In genomic region chr6:32195902-32196681, GRCh38 we compare ENCODE assay signal across 8 cellular contexts. TPM values are rescaled to one million over a fixed set of nuclear protein-coding genes. Genes with fewer than 3 reads are reported as not detected.
DNase-seq lines count a peak whose midpoint lies in the region; ATAC-seq and TF ChIP-seq lines count a peak whose summit lies in the region.

No MANE protein-coding gene starts in this region.

- POLR2A ChIA-PET in CD8-positive, alpha-beta T cell (lab: Charles Lee): interaction anchor here (0.6 to 1.5 kb wide), 20 partner anchors 9 to 1148 kb away, joined by 3 to 19 read pairs (median 3); partner anchors contain the start of genes ATF6B, FKBPL, LSM2 and TAP2

- H3K27ac Mint-ChIP-seq in CD8-positive, alpha-beta T cell: peak overlapping the region; percentile 95

- H3K27ac ChIP-seq in CD8-positive, alpha-beta T cell (ENCODE audit: low read depth, low read length): peak overlapping the region; percentile 94

- H3K27me3 Mint-ChIP-seq in CD8-positive, alpha-beta T cell (ENCODE audit: low read depth): no peaks in the 10 kb centered on the region

- CTCF ChIA-PET in CD8-positive, alpha-beta T cell (lab: Charles Lee): interaction anchor here (0.7 to 2.5 kb wide), 16 partner anchors 9 to 1128 kb away, joined by 3 to 14 read pairs (median 4); partner anchors contain the start of genes AGPAT1, ATF6B, FKBPL and PRRT1

- H3K27me3 ChIP-seq in CD8-positive, alpha-beta T cell (ENCODE audit: insufficient read depth, low read length): no peaks in the 10 kb centered on the region

- H3K4me1 ChIP-seq in CD8-positive, alpha-beta T cell (ENCODE audit: insufficient read depth, low read length): peaks cover 33% of the 10 kb centered on the region

- no peaks in the 10 kb centered on the region for H3K36me3 ChIP-seq in CD8-positive, alpha-beta T cell (ENCODE audit: insufficient read depth, low read length)

- peak overlapping the region; percentile 85 for H3K4me3 ChIP-seq in CD8-positive, alpha-beta T cell (ENCODE audit: low read depth, low read length)

- peak; percentile 77 for ATAC-seq in CD8-positive, alpha-beta T cell
- ATAC-seq in GM19351 (IDR thresholded peaks at IDR 0.05; ENCODE audit: unreplicated experiment): peak; percentile 74
- peak; percentile 53 for ATAC-seq in HG03469 (IDR thresholded peaks at IDR 0.05; ENCODE audit: unreplicated experiment)
- peak; percentile 16 for ATAC-seq in esophagus mucosa
- ATAC-seq in stimulated activated naive CD8-positive, alpha-beta T cell treated with anti-CD3 and anti-CD28 coated beads, Interleukin-15, Interleukin-2, amounts not matched to agents 100 U/mL and 50 U/mL, for 24 hours: peak; percentile 92

- H3K4me1 Mint-ChIP-seq in CD8-positive, alpha-beta T cell (ENCODE audit: low read depth): peaks cover 35% of the 10 kb centered on the region

- no peak for TF ChIP-seq CTCF in CD8-positive, alpha-beta T cell (IDR thresholded peaks at IDR 0.05)

- DNase-seq in CD8-positive, alpha-beta T cell: peak in 6 of 7 experiments; percentile 43 to 76 (median 62)
- peak; percentile 89 for DNase-seq in NCI-H82 (lab: John Stamatoyannopoulos, UW)
- peak; percentile 89 for DNase-seq in activated CD8-positive, alpha-beta memory T cell treated with anti-CD3 and anti-CD28 coated beads, Interleukin-2, amount 50 U/mL, for 48 hours
- peak; percentile 87 for DNase-seq in mucosa of gallbladder (ENCODE audit: low spot score)
- DNase-seq in stimulated activated naive CD8-positive, alpha-beta T cell treated with anti-CD3 and anti-CD28 coated beads, Interleukin-15, Interleukin-2, amounts not matched to agents 100 U/mL and 50 U/mL, for 24 hours: peak; percentile 86

- intact Hi-C loops in CD8-positive, alpha-beta T cell (cut with DNase I, micrococcal nuclease): loop anchor here (1.0 to 10.0 kb wide), 16 partner anchors 18 to 1219 kb away; partner anchors contain the start of genes CUTA (in 2 of the 2), NELFE (in 2 of the 2), PHF1 (in 2 of the 2) and PPT2 (in 2 of the 2)

- H3K4me3 Mint-ChIP-seq in CD8-positive, alpha-beta T cell: peak overlapping the region; percentile 90

- no peaks in the 10 kb centered on the region for H3K9me3 Mint-ChIP-seq in CD8-positive, alpha-beta T cell

- H3K36me3 Mint-ChIP-seq in CD8-positive, alpha-beta T cell: peaks cover 23% of the 10 kb centered on the region

- no peaks in the 10 kb centered on the region for H3K9me3 ChIP-seq in CD8-positive, alpha-beta T cell (ENCODE audit: low read length)

RNA-seq across cellular contexts. Expression of gene GPSM3, which starts 3.6 kb away (rescaled TPM):
- total RNA-seq in CD8-positive, alpha-beta T cell: 100 to 1,000 TPM; 154 to 156 TPM
- 2.2 TPM for total RNA-seq in esophagus mucosa
- total RNA-seq in mucosa of gallbladder: 19.6 TPM

RNA-seq across cellular contexts. Expression of gene PBX2, which starts 6.1 kb away (rescaled TPM):
- total RNA-seq in CD8-positive, alpha-beta T cell: 10 to 100 TPM; 53.3 to 54.4 TPM
- total RNA-seq in esophagus mucosa: 34.7 TPM
- 95.0 TPM for total RNA-seq in mucosa of gallbladder

RNA-seq across cellular contexts. Expression of gene AGER, which starts 12.0 kb away (rescaled TPM):
- 10 to 100 TPM; 11.9 to 12.5 TPM for total RNA-seq in CD8-positive, alpha-beta T cell
- total RNA-seq in esophagus mucosa: 2.7 TPM
- 11.8 TPM for total RNA-seq in mucosa of gallbladder

RNA-seq across cellular contexts. Expression of gene RNF5, which starts 17.9 kb away (rescaled TPM):
- total RNA-seq in CD8-positive, alpha-beta T cell: 10 to 100 TPM in 1 of 2 experiments, 1 to 10 TPM in 1; 10.0 to 11.5 TPM
- total RNA-seq in esophagus mucosa (30.4 TPM), mucosa of gallbladder (93.1 TPM)

RNA-seq across cellular contexts. Expression of gene AGPAT1, which starts 20.2 kb away (rescaled TPM):
- total RNA-seq in CD8-positive, alpha-beta T cell: 10 to 100 TPM; 12.4 to 13.7 TPM
- total RNA-seq in esophagus mucosa (18.2 TPM), mucosa of gallbladder (88.4 TPM)

Comparison
In these comparisons a context has a peak if more than half of its experiments do, and no peak if none do; other contexts are left out.
1. Peak in every context shown above with its lines: DNase-seq, ATAC-seq, H3K4me3 ChIP-seq and H3K27ac ChIP-seq.
2. ATAC-seq: peak in every context shown above with its lines; median percentile 92 in stimulated activated naive CD8-positive, alpha-beta T cell treated with anti-CD3 and anti-CD28 coated beads, Interleukin-15, Interleukin-2, amounts not matched to agents 100 U/mL and 50 U/mL, for 24 hours; 77 in CD8-positive, alpha-beta T cell; 74 in GM19351; 53 in HG03469; 16 in esophagus mucosa.